11 cellular contexts compared by ENCODE assay signal in genomic region chr20:15199698-15200097, GRCh38.
DNase-seq lines count a peak whose midpoint lies in the region; ATAC-seq and TF ChIP-seq lines count a peak whose summit lies in the region.
"Had no signal": no experiment of that assay in that cellular context is flagged by ENCODE, and none has a peak within 500 bp of the region (broad histone marks: within the 10 kb centered on the region; RNA-seq: fewer than 3 reads in every experiment).

No MANE protein-coding gene starts in this region.

- ATAC-seq in GM18909 (IDR thresholded peaks at IDR 0.05; ENCODE audit: poor library complexity, unreplicated experiment): peak; percentile 69
- ATAC-seq in GM21717 (IDR thresholded peaks at IDR 0.05; ENCODE audit: unreplicated experiment): peak; percentile 58
- peak; percentile 41 for ATAC-seq in HG03095 (IDR thresholded peaks at IDR 0.05; ENCODE audit: unreplicated experiment)
- no peak for ATAC-seq in SK-N-SH treated with all-trans-retinoic acid at 6 μM for 48 hours

- H3K27ac ChIP-seq in epithelial cell of prostate: peak overlapping the region; percentile 32
- H3K27ac ChIP-seq: colonic mucosa had no signal

- no peak for DNase-seq in epithelial cell of prostate (ENCODE audit: low read depth, low spot score)
- no peak for DNase-seq in central memory CD4-positive, alpha-beta T cell
- DNase-seq in putamen (ENCODE audit: low spot score): no peak
- DNase-seq in EL: no peak
- DNase-seq: colonic mucosa, RPMI8226, T-helper 9 cell had no signal

TF ChIP-seq in SK-N-SH treated with all-trans-retinoic acid at 6 μM for 48 hours, 23 proteins besides CTCF, POLR2A, EP300 and RAD21:
- TF ChIP-seq TCF4 (CRISPR knock-in tag; IDR thresholded peaks at IDR 0.05; ENCODE audit: borderline replicate concordance) (no peak), TSHZ2 (CRISPR knock-in tag; IDR thresholded peaks at IDR 0.05) (no peak), OSR1 (CRISPR knock-in tag; IDR thresholded peaks at IDR 0.05) (no peak), POU6F1 (CRISPR knock-in tag; IDR thresholded peaks at IDR 0.05; ENCODE audit: borderline replicate concordance, low read depth) (no peak), ZFP3 (CRISPR knock-in tag; IDR thresholded peaks at IDR 0.05) (no peak), CSRNP3 (CRISPR knock-in tag; IDR thresholded peaks at IDR 0.05) (no peak), ESRRG (CRISPR knock-in tag; IDR thresholded peaks at IDR 0.05) (no peak), ZNF565 (CRISPR knock-in tag; conservative IDR thresholded peaks at IDR 0.05; ENCODE audit: low read depth) (no peak), SNAI2 (CRISPR knock-in tag; IDR thresholded peaks at IDR 0.05) (no peak), CREB5 (CRISPR knock-in tag; IDR thresholded peaks at IDR 0.05; ENCODE audit: low read depth) (no peak), CSDC2 (CRISPR knock-in tag; IDR thresholded peaks at IDR 0.05) (no peak), PPARA (CRISPR knock-in tag; IDR thresholded peaks at IDR 0.05; ENCODE audit: borderline replicate concordance) (no peak), BACH2 (CRISPR knock-in tag; IDR thresholded peaks at IDR 0.05; ENCODE audit: borderline replicate concordance) (no peak), PATZ1 (CRISPR knock-in tag; IDR thresholded peaks at IDR 0.05; ENCODE audit: borderline replicate concordance) (no peak), RARB (CRISPR knock-in tag; IDR thresholded peaks at IDR 0.05) (no peak), ARNTL (CRISPR knock-in tag; IDR thresholded peaks at IDR 0.05; ENCODE audit: borderline replicate concordance, low read depth) (no peak), GLIS3 (CRISPR knock-in tag; IDR thresholded peaks at IDR 0.05) (no peak)
